ENCODE assay signal across 1 cellular context in the genomic region with DNA sequence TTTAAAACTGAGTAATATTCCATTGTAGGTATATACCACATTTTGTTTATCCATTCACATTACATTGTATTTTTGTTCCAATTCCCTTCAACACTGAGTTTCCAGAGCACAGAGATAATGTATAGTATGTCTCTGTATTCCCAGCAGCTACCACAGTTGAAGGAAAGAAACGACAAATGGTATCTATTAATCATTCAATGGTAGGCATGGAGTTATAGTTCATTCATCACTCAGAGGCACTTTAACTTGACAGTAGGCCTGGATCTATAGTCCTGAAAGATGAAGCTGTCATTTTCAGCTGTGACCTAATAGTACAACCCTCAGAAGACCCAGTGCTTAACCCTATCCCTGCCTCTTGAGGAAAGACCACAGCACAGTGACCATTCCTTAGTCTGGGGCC.
TF ChIP-seq lines count a peak whose summit lies in the region.

No MANE protein-coding gene starts in this region.

TF ChIP-seq in SK-N-SH, 30 proteins besides CTCF, POLR2A, EP300 and RAD21 (continued from another document):
- TF ChIP-seq, protein P1, sequence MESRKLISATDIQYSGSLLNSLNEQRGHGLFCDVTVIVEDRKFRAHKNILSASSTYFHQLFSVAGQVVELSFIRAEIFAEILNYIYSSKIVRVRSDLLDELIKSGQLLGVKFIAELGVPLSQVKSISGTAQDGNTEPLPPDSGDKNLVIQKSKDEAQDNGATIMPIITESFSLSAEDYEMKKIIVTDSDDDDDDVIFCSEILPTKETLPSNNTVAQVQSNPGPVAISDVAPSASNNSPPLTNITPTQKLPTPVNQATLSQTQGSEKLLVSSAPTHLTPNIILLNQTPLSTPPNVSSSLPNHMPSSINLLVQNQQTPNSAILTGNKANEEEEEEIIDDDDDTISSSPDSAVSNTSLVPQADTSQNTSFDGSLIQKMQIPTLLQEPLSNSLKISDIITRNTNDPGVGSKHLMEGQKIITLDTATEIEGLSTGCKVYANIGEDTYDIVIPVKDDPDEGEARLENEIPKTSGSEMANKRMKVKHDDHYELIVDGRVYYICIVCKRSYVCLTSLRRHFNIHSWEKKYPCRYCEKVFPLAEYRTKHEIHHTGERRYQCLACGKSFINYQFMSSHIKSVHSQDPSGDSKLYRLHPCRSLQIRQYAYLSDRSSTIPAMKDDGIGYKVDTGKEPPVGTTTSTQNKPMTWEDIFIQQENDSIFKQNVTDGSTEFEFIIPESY (IDR thresholded peaks at IDR 0.05; ENCODE audit: borderline replicate concordance, low read depth), result no peak
- TF ChIP-seq ELF1 (IDR thresholded peaks at IDR 0.05) (no peak), SIN3A (IDR thresholded peaks at IDR 0.05; ENCODE audit: borderline replicate concordance, low read depth, low read length) (no peak), NFIC (IDR thresholded peaks at IDR 0.05; ENCODE audit: borderline replicate concordance) (no peak), MEF2A (IDR thresholded peaks at IDR 0.05; ENCODE audit: borderline replicate concordance, low read depth) (no peak), TEAD4 (IDR thresholded peaks at IDR 0.05; ENCODE audit: borderline replicate concordance, insufficient read depth) (no peak), CHD2 (IDR thresholded peaks at IDR 0.05; ENCODE audit: low read length, partially characterized antibody) (no peak), TAF1 (IDR thresholded peaks at IDR 0.05; ENCODE audit: borderline replicate concordance, low read depth, low read length) (no peak), NRF1 (IDR thresholded peaks at IDR 0.05; ENCODE audit: low read depth, low read length) (no peak), MAX (IDR thresholded peaks at IDR 0.05; ENCODE audit: low read depth) (no peak)
